ENCODE assay signal across 1 cellular context in the genomic region with DNA sequence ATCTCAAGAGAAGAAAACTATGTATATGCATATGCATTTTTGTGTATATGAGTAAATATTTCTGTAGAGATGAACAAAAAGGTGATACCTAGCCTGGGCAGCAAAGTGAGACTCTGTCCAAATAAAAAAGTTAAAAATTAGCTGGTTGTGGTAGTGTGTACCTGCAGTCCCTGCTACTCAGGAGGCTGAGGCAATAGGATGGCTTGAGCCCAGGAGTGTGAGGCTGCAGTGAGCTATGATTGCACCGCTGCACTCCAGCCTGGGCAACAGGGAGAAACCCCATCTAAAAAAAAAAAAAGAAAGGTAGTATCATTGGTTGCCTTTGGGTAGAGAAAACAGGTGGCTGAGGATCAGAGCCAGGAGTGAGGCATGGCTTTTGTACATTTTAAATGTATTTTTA.
TF ChIP-seq lines count a peak whose summit lies in the region.

No MANE protein-coding gene starts in this region.

TF ChIP-seq in A549, 52 proteins besides CTCF, POLR2A, EP300 and RAD21 (continued from another document):
- TF ChIP-seq, protein P1, sequence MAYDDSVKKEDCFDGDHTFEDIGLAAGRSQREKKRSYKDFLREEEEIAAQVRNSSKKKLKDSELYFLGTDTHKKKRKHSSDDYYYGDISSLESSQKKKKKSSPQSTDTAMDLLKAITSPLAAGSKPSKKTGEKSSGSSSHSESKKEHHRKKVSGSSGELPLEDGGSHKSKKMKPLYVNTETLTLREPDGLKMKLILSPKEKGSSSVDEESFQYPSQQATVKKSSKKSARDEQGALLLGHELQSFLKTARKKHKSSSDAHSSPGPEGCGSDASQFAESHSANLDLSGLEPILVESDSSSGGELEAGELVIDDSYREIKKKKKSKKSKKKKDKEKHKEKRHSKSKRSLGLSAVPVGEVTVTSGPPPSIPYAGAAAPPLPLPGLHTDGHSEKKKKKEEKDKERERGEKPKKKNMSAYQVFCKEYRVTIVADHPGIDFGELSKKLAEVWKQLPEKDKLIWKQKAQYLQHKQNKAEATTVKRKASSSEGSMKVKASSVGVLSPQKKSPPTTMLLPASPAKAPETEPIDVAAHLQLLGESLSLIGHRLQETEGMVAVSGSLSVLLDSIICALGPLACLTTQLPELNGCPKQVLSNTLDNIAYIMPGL (CRISPR knock-in tag; IDR thresholded peaks at IDR 0.05; ENCODE audit: borderline replicate concordance), result no peak
